ENCODE assay signal across 26 cellular contexts in the genomic region with DNA sequence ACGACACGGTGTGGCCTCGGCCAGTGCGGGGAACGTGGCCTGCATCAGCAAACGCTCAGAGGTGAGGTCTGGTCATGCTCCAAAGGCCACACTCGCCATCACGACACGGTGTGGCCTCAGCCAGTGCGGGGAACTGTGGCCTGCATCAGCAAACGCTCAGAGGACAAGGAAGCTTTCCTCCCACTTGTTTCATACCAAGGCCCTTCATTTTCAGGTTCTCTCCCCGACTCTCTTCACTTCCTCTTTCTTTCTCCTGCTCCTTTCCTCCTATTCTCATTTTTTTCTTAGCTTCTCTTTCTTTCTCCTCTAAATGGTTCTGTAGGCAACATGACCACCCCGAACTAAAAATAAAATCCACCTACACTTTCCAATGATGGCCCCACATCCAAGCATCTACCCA.
"Had no signal": no experiment of that assay in that cellular context is flagged by ENCODE, and none has a peak within 500 bp of the region (broad histone marks: within the 10 kb centered on the region; RNA-seq: fewer than 3 reads in every experiment).

No MANE protein-coding gene starts in this region.

- ATAC-seq: activated CD4-positive, alpha-beta T cell treated with anti-CD3 and anti-CD28 coated beads for 36 hours; activated naive CD4-positive, alpha-beta T cell treated with anti-CD3 and anti-CD28 coated beads, Interleukin-2, amount 50 U/mL, for 72 hours; activated T-helper 17 cell treated with anti-CD3 and anti-CD28 coated beads, Interleukin-2, amount 50 U/mL, for 72 hours; heart right ventricle; left lobe of liver; lower lobe of right lung; mucosa of descending colon had no signal

- H3K27me3 ChIP-seq: sigmoid colon, testis, uterus had no signal

- H3K36me3 ChIP-seq: heart right ventricle, lower lobe of right lung, sigmoid colon, uterus had no signal

- DNase-seq: activated B cell treated with CpG ODN at 0.5 μM for 24 hours; activated CD4-positive, alpha-beta T cell treated with anti-CD3 and anti-CD28 coated beads for 36 hours; activated CD4-positive, alpha-beta T cell treated with anti-CD3 and anti-CD28 coated beads, Interleukin-2, amount 50 U/mL, for 4 hours; activated CD8-positive, alpha-beta memory T cell treated with anti-CD3 and anti-CD28 coated beads for 24 hours; activated CD8-positive, alpha-beta memory T cell treated with anti-CD3 and anti-CD28 coated beads, Interleukin-2, amount 50 U/mL, for 4 hours; activated T-cell treated with anti-CD3 and anti-CD28 coated beads, Interleukin-2, amount 50 U/mL, for 24 hours; aorta; heart right ventricle; lower lobe of right lung; mesendoderm; mucosa of descending colon; nephron progenitor cell; occipital lobe; posterior cingulate gyrus; sigmoid colon; stimulated activated CD4-positive, alpha-beta T cell treated with anti-CD3 and anti-CD28 coated beads, Interleukin-15, amount 100 ng/mL, for 24 hours; stimulated activated CD8-positive, alpha-beta memory T cell treated with anti-CD3 and anti-CD28 coated beads, Interleukin-4, amount 100 ng/mL, for 48 hours; stimulated activated naive CD4-positive, alpha-beta T cell; testis; trophoblast cell; uterus had no signal

- H3K4me2 ChIP-seq: smooth muscle cell had no signal

- H3K4me1 ChIP-seq: heart right ventricle, lower lobe of right lung, sigmoid colon, testis, uterus had no signal

- H3K27ac ChIP-seq: epithelial cell of prostate, heart right ventricle, lower lobe of right lung, sigmoid colon, testis, uterus had no signal

- H3K4me3 ChIP-seq: heart right ventricle, lower lobe of right lung, mucosa of descending colon, sigmoid colon, smooth muscle cell, testis, uterus had no signal

- H3K9me3 ChIP-seq: heart right ventricle, lower lobe of right lung, mucosa of descending colon, sigmoid colon, testis, uterus had no signal
